In genomic region chr14:77707724-77708408, GRCh38 we compare ENCODE assay signal across 8 cellular contexts. TPM values are rescaled to one million over a fixed set of nuclear protein-coding genes. Genes with fewer than 3 reads are reported as not detected.
DNase-seq lines count a peak whose midpoint lies in the region; ATAC-seq and TF ChIP-seq lines count a peak whose summit lies in the region.

TSS of gene ALKBH1 (minus strand) at chr14:77708023. CDS start at chr14:77708004, 19 bp downstream.
TSS of gene SLIRP (plus strand) at chr14:77708103. CDS start at chr14:77708112, 9 bp downstream.

- CTCF ChIA-PET in CD4-positive, alpha-beta memory T cell (lab: Charles Lee; ENCODE audit: partially characterized antibody), result interaction anchor here (1.0 kb wide), 1 partner anchor 13 kb away, joined by 3 read pairs; no protein-coding TSS in a partner anchor
- CTCF ChIA-PET in activated CD4-positive, alpha-beta memory T cell treated with anti-CD3 and anti-CD28 coated beads, Interleukin-2, amount 10 ng/mL, durations not matched to agents 7 days and 5 days (lab: Charles Lee), result interaction anchor here (0.6 to 2.0 kb wide), 3 partner anchors 248 to 391 kb away, joined by 4 to 8 read pairs (median 6); no protein-coding TSS in a partner anchor

- H3K27me3 Mint-ChIP-seq in CD4-positive, alpha-beta memory T cell, result no peaks in the 10 kb centered on the region
- H3K27me3 Mint-ChIP-seq in activated CD4-positive, alpha-beta memory T cell treated with anti-CD3 and anti-CD28 coated beads, Interleukin-2, amount 10 ng/mL, durations not matched to agents 7 days and 5 days, result no peaks in the 10 kb centered on the region

- H3K27ac Mint-ChIP-seq in CD4-positive, alpha-beta memory T cell, result peak within 1 kb of the TSS; percentile 83 to 99 (median 96)
- H3K27ac Mint-ChIP-seq in activated CD4-positive, alpha-beta memory T cell treated with anti-CD3 and anti-CD28 coated beads, Interleukin-2, amount 10 ng/mL, durations not matched to agents 7 days and 5 days, result peak within 1 kb of the TSS; percentile 85

- ATAC-seq in GM19452 (IDR thresholded peaks at IDR 0.05; ENCODE audit: unreplicated experiment) (peak; percentile 99), HG03575 (IDR thresholded peaks at IDR 0.05; ENCODE audit: extremely low read depth, insufficient number of reproducible peaks, low FRiP score, unreplicated experiment) (peak; percentile 72), lower lobe of right lung (peak; percentile 96 to 99)

- H3K36me3 Mint-ChIP-seq in CD4-positive, alpha-beta memory T cell, result peaks cover 17 to 47% of the 10 kb centered on the region in 2 donors
- H3K36me3 Mint-ChIP-seq in activated CD4-positive, alpha-beta memory T cell treated with anti-CD3 and anti-CD28 coated beads, Interleukin-2, amount 10 ng/mL, durations not matched to agents 7 days and 5 days (ENCODE audit: low read depth), result peaks cover 26% of the 10 kb centered on the region

- no peak for TF ChIP-seq CTCF in lower lobe of right lung (IDR thresholded peaks at IDR 0.05)

- intact Hi-C loops in CD4-positive, alpha-beta memory T cell (cut with micrococcal nuclease), result loop anchor here (1.0 to 10.0 kb wide), 7 partner anchors 53 to 386 kb away; partner anchors contain the start of genes ADCK1, GSTZ1, POMT2 and SAMD15
- intact Hi-C loops in lower lobe of right lung (cut with DNase I), result no loop called here

- POLR2A ChIA-PET in CD4-positive, alpha-beta memory T cell (lab: Charles Lee; ENCODE audit: partially characterized antibody), result interaction anchor here (0.9 to 2.0 kb wide), 8 partner anchors 11 to 387 kb away, joined by 3 to 15 read pairs (median 3); partner anchors contain the start of genes GSTZ1, POMT2, SAMD15 and SNW1
- POLR2A ChIA-PET in activated CD4-positive, alpha-beta memory T cell treated with anti-CD3 and anti-CD28 coated beads, Interleukin-2, amount 10 ng/mL, durations not matched to agents 7 days and 5 days (lab: Charles Lee), result interaction anchor here (0.6 to 4.3 kb wide), 11 partner anchors 10 to 249 kb away, joined by 3 to 26 read pairs (median 3); partner anchors contain the start of genes AHSA1, SNW1 and VIPAS39

- no peaks in the 10 kb centered on the region for H3K27me3 ChIP-seq in CD4-positive, alpha-beta memory T cell (ENCODE audit: insufficient read depth, low read length)
- no peaks in the 10 kb centered on the region for H3K27me3 ChIP-seq in lower lobe of right lung (ENCODE audit: low read depth)

- peak within 1 kb of the TSS; percentile 80 for H3K27ac ChIP-seq in CD4-positive, alpha-beta memory T cell (ENCODE audit: low read depth, low read length)
- H3K27ac ChIP-seq in lower lobe of right lung, result peak within 1 kb of the TSS; percentile 78

- peaks cover 0 to 5% (median 0%) of the 10 kb centered on the region in 8 donors for H3K9me3 Mint-ChIP-seq in CD4-positive, alpha-beta memory T cell
- H3K9me3 Mint-ChIP-seq in activated CD4-positive, alpha-beta memory T cell treated with anti-CD3 and anti-CD28 coated beads, Interleukin-2, amount 10 ng/mL, durations not matched to agents 7 days and 5 days, result no peaks in the 10 kb centered on the region

- H3K4me1 ChIP-seq in CD4-positive, alpha-beta memory T cell (ENCODE audit: insufficient read depth, low read length), result peaks cover 33% of the 10 kb centered on the region
- H3K4me1 ChIP-seq in lower lobe of right lung, result peaks cover 31% of the 10 kb centered on the region

- H3K4me3 ChIP-seq in CD4-positive, alpha-beta memory T cell (ENCODE audit: low read length in 2 of 2), result peak within 1 kb of the TSS; percentile 90 to 97
- H3K4me3 ChIP-seq in lower lobe of right lung, result peak within 1 kb of the TSS; percentile 96

- H3K36me3 ChIP-seq in CD4-positive, alpha-beta memory T cell (ENCODE audit: insufficient read depth, low read length), result peaks cover 28% of the 10 kb centered on the region
- peaks cover 52% of the 10 kb centered on the region for H3K36me3 ChIP-seq in lower lobe of right lung

- H3K4me1 Mint-ChIP-seq in CD4-positive, alpha-beta memory T cell, result peaks cover 26 to 49% (median 38%) of the 10 kb centered on the region in 4 donors
- H3K4me1 Mint-ChIP-seq in activated CD4-positive, alpha-beta memory T cell treated with anti-CD3 and anti-CD28 coated beads, Interleukin-2, amount 10 ng/mL, durations not matched to agents 7 days and 5 days, result peaks cover 38% of the 10 kb centered on the region

- peak; percentile 87 to 91 (median 87) for DNase-seq in CD4-positive, alpha-beta memory T cell
- DNase-seq in NCI-H82 (lab: John Stamatoyannopoulos, UW), result peak; percentile 88
- peak; percentile 89 for DNase-seq in activated CD4-positive, alpha-beta memory T cell treated with anti-CD3 and anti-CD28 coated beads, Interleukin-2, amount 10 ng/mL, durations not matched to agents 7 days and 5 days
- peak; percentile 92 for DNase-seq in effector CD4-positive, alpha-beta T cell
- peak; percentile 90 for DNase-seq in lower lobe of right lung
- peak; percentile 74 to 84 (median 80) for DNase-seq in stimulated activated CD4-positive, alpha-beta T cell treated with anti-CD3 and anti-CD28 coated beads, TNF-alpha, amount 100 ng/mL, for 24 hours (ENCODE audit: low read depth in 3 of 3)

- no peaks in the 10 kb centered on the region for H3K9me3 ChIP-seq in CD4-positive, alpha-beta memory T cell (ENCODE audit: control insufficient read depth in 1 of 2, low read length in 2 of 2)
- H3K9me3 ChIP-seq in lower lobe of right lung, result no peaks in the 10 kb centered on the region

- H3K4me3 Mint-ChIP-seq in CD4-positive, alpha-beta memory T cell, result peak within 1 kb of the TSS; percentile 95 to 100 (median 98)
- peak within 1 kb of the TSS; percentile 96 for H3K4me3 Mint-ChIP-seq in activated CD4-positive, alpha-beta memory T cell treated with anti-CD3 and anti-CD28 coated beads, Interleukin-2, amount 10 ng/mL, durations not matched to agents 7 days and 5 days

RNA-seq across cellular contexts. Expression of gene ALKBH1, which starts in this region (rescaled TPM):
- total RNA-seq in CD4-positive, alpha-beta memory T cell, result 10 to 100 TPM; 16.2 to 20.1 TPM
- 1 to 10 TPM; 5.8 to 9.7 TPM for polyA plus RNA-seq in CD4-positive, alpha-beta memory T cell
- 10 to 100 TPM; 12.5 to 12.8 TPM for total RNA-seq in activated CD4-positive, alpha-beta memory T cell treated with anti-CD3 and anti-CD28 coated beads, Interleukin-2, amount 10 ng/mL, durations not matched to agents 7 days and 5 days
- 12.5 TPM for total RNA-seq in lower lobe of right lung

RNA-seq across cellular contexts. Expression of gene SLIRP, which starts in this region (rescaled TPM):
- 10 to 100 TPM; 37.5 to 40.6 TPM for total RNA-seq in CD4-positive, alpha-beta memory T cell
- 100 to 1,000 TPM; 211 to 334 TPM for polyA plus RNA-seq in CD4-positive, alpha-beta memory T cell
- 10 to 100 TPM; 56.4 to 76.7 TPM for total RNA-seq in activated CD4-positive, alpha-beta memory T cell treated with anti-CD3 and anti-CD28 coated beads, Interleukin-2, amount 10 ng/mL, durations not matched to agents 7 days and 5 days
- 58.0 TPM for total RNA-seq in lower lobe of right lung

Comparison
In these comparisons a context has a peak if more than half of its experiments do, and no peak if none do; other contexts are left out.
1. Peak in every context shown above with its lines: DNase-seq, ATAC-seq, H3K4me3 ChIP-seq and H3K27ac ChIP-seq.